ENCODE assay signal across 12 cellular contexts in genomic region chr14:104697892-104698583, GRCh38. TPM values are rescaled to one million over a fixed set of nuclear protein-coding genes. Genes with fewer than 3 reads are reported as not detected.
DNase-seq lines count a peak whose midpoint lies in the region; ATAC-seq and TF ChIP-seq lines count a peak whose summit lies in the region.
"Had no signal": no experiment of that assay in that cellular context is flagged by ENCODE, and none has a peak within 500 bp of the region (broad histone marks: within the 10 kb centered on the region; RNA-seq: fewer than 3 reads in every experiment).

No MANE protein-coding gene starts in this region.

- no peak for DNase-seq in activated CD4-positive, alpha-beta T cell treated with anti-CD3 and anti-CD28 coated beads, Interleukin-2, amount 10 ng/mL, durations not matched to agents 7 days and 5 days
- DNase-seq in activated CD4-positive, alpha-beta T cell treated with anti-CD3 and anti-CD28 coated beads, Interleukin-2, amount 50 U/mL, for 4 hours = no peak
- DNase-seq in dorsolateral prefrontal cortex (peak in 9 of 10 donors; percentile 31 to 92 (median 82)), transverse colon (no peak), midbrain (lab: John Stamatoyannopoulos, UW) (no peak), NCI-H146 (lab: John Stamatoyannopoulos, UW) (no peak)
- DNase-seq: brain microvascular endothelial cell, NCI-H2081 treated with DMSO at 0.1 percent for 48 hours, PC-3, right lobe of liver had no signal

- no peak overlapping the region for H3K4me3 Mint-ChIP-seq in activated CD4-positive, alpha-beta T cell treated with anti-CD3 and anti-CD28 coated beads, Interleukin-2, amount 10 ng/mL, durations not matched to agents 7 days and 5 days

- peak overlapping the region; percentile 5 for H3K27ac Mint-ChIP-seq in activated CD4-positive, alpha-beta T cell treated with anti-CD3 and anti-CD28 coated beads, Interleukin-2, amount 10 ng/mL, durations not matched to agents 7 days and 5 days

- H3K27me3 Mint-ChIP-seq in activated CD4-positive, alpha-beta T cell treated with anti-CD3 and anti-CD28 coated beads, Interleukin-2, amount 10 ng/mL, durations not matched to agents 7 days and 5 days = no peaks in the 10 kb centered on the region

- H3K9ac ChIP-seq in muscle layer of colon (ENCODE audit: low read length) = no peak overlapping the region

- POLR2A ChIA-PET in activated CD4-positive, alpha-beta T cell treated with anti-CD3 and anti-CD28 coated beads, Interleukin-2, amount 10 ng/mL, durations not matched to agents 7 days and 5 days (lab: Charles Lee) = no interaction called here

- in situ Hi-C loops in transverse colon (cut with MboI; ENCODE audit: low pct_ligation_motif_present in 1 of 4, low pct_unique_long_range_greater_than_20kb in 1 of 4, low sequenced_read_pairs in 3 of 4) = no loop called here

- H3K4me3 ChIP-seq in dorsolateral prefrontal cortex (peak overlapping the region in 29 of 59 donors; percentile 5 to 56 (median 32)), muscle layer of colon (ENCODE audit: low read depth in 1 of 2, low read length in 2 of 2) (no peak overlapping the region), transverse colon (no peak overlapping the region)
- H3K4me3 ChIP-seq: right lobe of liver had no signal

- intact Hi-C loops in dorsolateral prefrontal cortex (cut with DNase I) = no loop called here
- intact Hi-C loops in transverse colon (cut with DNase I; ENCODE audit: low total_unique reads) = no loop called here

- no peak for TF ChIP-seq EP300 in transverse colon (IDR thresholded peaks at IDR 0.05; ENCODE audit: low read depth)

- no peaks in the 10 kb centered on the region for H3K9me3 Mint-ChIP-seq in activated CD4-positive, alpha-beta T cell treated with anti-CD3 and anti-CD28 coated beads, Interleukin-2, amount 10 ng/mL, durations not matched to agents 7 days and 5 days

- 65 to 77% methylated on average over 4 to 13 of the region's 19 CpGs for WGBS in transverse colon (ENCODE audit: low coverage in 1 of 2), 2 donors

- peaks cover 38% of the 10 kb centered on the region for H3K4me1 Mint-ChIP-seq in activated CD4-positive, alpha-beta T cell treated with anti-CD3 and anti-CD28 coated beads, Interleukin-2, amount 10 ng/mL, durations not matched to agents 7 days and 5 days

- ATAC-seq in HG03457 (IDR thresholded peaks at IDR 0.05; ENCODE audit: unreplicated experiment) = no peak
- ATAC-seq: PC-3, right lobe of liver had no signal

- H3K4me1 ChIP-seq in muscle layer of colon (ENCODE audit: insufficient read depth, low read length) = peaks cover 52% of the 10 kb centered on the region
- peaks cover 38 to 67% (median 49%) of the 10 kb centered on the region in 4 donors for H3K4me1 ChIP-seq in transverse colon

- H3K27me3 ChIP-seq in dorsolateral prefrontal cortex = no peaks in the 10 kb centered on the region
- H3K27me3 ChIP-seq in muscle layer of colon (ENCODE audit: control insufficient read depth in 1 of 2, insufficient read depth in 2 of 2, low read length in 2 of 2) = no peaks in the 10 kb centered on the region
- H3K27me3 ChIP-seq in transverse colon = no peaks in the 10 kb centered on the region
- H3K27me3 ChIP-seq: brain microvascular endothelial cell, right lobe of liver had no signal

- TF ChIP-seq POLR2A in transverse colon (IDR thresholded peaks at IDR 0.05) = no peak

- CTCF ChIA-PET in activated CD4-positive, alpha-beta T cell treated with anti-CD3 and anti-CD28 coated beads, Interleukin-2, amount 10 ng/mL, durations not matched to agents 7 days and 5 days (lab: Charles Lee) = interaction anchor here (1.2 kb wide), 1 partner anchor 11 kb away, joined by 3 read pairs; no protein-coding TSS in a partner anchor

- peak overlapping the region in 58 of 59 donors; percentile 23 to 99 (median 97) for H3K27ac ChIP-seq in dorsolateral prefrontal cortex
- H3K27ac ChIP-seq in muscle layer of colon (ENCODE audit: low read depth, low read length) = peak overlapping the region; percentile 60
- peak overlapping the region in 3 of 4 donors; percentile 50 to 60 (median 57) for H3K27ac ChIP-seq in transverse colon
- H3K27ac ChIP-seq: brain microvascular endothelial cell, right lobe of liver had no signal

- H3K9me3 ChIP-seq in muscle layer of colon (ENCODE audit: low read length) (no peaks in the 10 kb centered on the region), transverse colon (no peaks in the 10 kb centered on the region)
- H3K9me3 ChIP-seq: right lobe of liver had no signal

- TF ChIP-seq CTCF in dorsolateral prefrontal cortex (IDR thresholded peaks at IDR 0.05 in 54 of 56, conservative IDR thresholded peaks at IDR 0.05 in 2 of 56; ENCODE audit: low read depth in 1 of 56, partially characterized antibody in 56 of 56) = no peak
- no peak for TF ChIP-seq CTCF in transverse colon (IDR thresholded peaks at IDR 0.05)

- peaks cover 15% of the 10 kb centered on the region for H3K36me3 Mint-ChIP-seq in activated CD4-positive, alpha-beta T cell treated with anti-CD3 and anti-CD28 coated beads, Interleukin-2, amount 10 ng/mL, durations not matched to agents 7 days and 5 days (ENCODE audit: low read depth)

- H3K36me3 ChIP-seq in muscle layer of colon (ENCODE audit: insufficient read depth, low read length) (no peaks in the 10 kb centered on the region), transverse colon (peaks cover 0 to 4% (median 2%) of the 10 kb centered on the region in 4 donors)

RNA-seq across cellular contexts. Expression of gene INF2, which starts 8.6 kb away (rescaled TPM):
- total RNA-seq in activated CD4-positive, alpha-beta T cell treated with anti-CD3 and anti-CD28 coated beads, Interleukin-2, amount 10 ng/mL, durations not matched to agents 7 days and 5 days = 100 to 1,000 TPM; 163 to 171 TPM
- 100 to 1,000 TPM in 97 of 120 experiments, 10 to 100 TPM in 23; 69.5 to 290 (median 127) TPM for total RNA-seq in dorsolateral prefrontal cortex
- 100 to 1,000 TPM; 187 to 510 (median 205) TPM for total RNA-seq in transverse colon

RNA-seq across cellular contexts. Expression of gene ADSS1, which starts 26.0 kb away (rescaled TPM):
- 1 to 10 TPM in 1 of 2 experiments, under 1 TPM in 1; 0.81 to 1.2 TPM for total RNA-seq in activated CD4-positive, alpha-beta T cell treated with anti-CD3 and anti-CD28 coated beads, Interleukin-2, amount 10 ng/mL, durations not matched to agents 7 days and 5 days
- total RNA-seq in dorsolateral prefrontal cortex = 10 to 100 TPM in 62 of 120 experiments, 1 to 10 TPM in 58; 4.2 to 28.9 (median 10.3) TPM
- total RNA-seq in transverse colon = 10 to 100 TPM in 1 of 4 donors, 1 to 10 TPM in 2, not detected in 1; 4.4 to 11.3 (median 7.1) TPM

RNA-seq across cellular contexts. Expression of gene SIVA1, which starts 54.9 kb away (rescaled TPM):
- total RNA-seq in activated CD4-positive, alpha-beta T cell treated with anti-CD3 and anti-CD28 coated beads, Interleukin-2, amount 10 ng/mL, durations not matched to agents 7 days and 5 days = 100 to 1,000 TPM in 1 of 2 experiments, 10 to 100 TPM in 1; 84.7 to 135 TPM
- 10 to 100 TPM; 23.3 to 52.5 (median 36.1) TPM for total RNA-seq in dorsolateral prefrontal cortex
- total RNA-seq in transverse colon = 100 to 1,000 TPM; 189 to 397 (median 203) TPM

Comparison
In these comparisons a context has a peak if more than half of its experiments do, and no peak if none do; other contexts are left out.
1. DNase-seq: peak in dorsolateral prefrontal cortex (9 of 10); none in activated CD4-positive, alpha-beta T cell treated with anti-CD3 and anti-CD28 coated beads, Interleukin-2, amount 10 ng/mL, durations not matched to agents 7 days and 5 days (single experiment), activated CD4-positive, alpha-beta T cell treated with anti-CD3 and anti-CD28 coated beads, Interleukin-2, amount 50 U/mL, for 4 hours (0 of 2), transverse colon (single experiment), midbrain (single experiment) and NCI-H146 (single experiment).
2. Peak in every context shown above with its lines, with median percentiles within 50 percentile points of each other: H3K27ac ChIP-seq.